Comparison of ENCODE assay signal across 8 cellular contexts in genomic region chr7:10939237-10939910, GRCh38. TPM values are rescaled to one million over a fixed set of nuclear protein-coding genes. Genes with fewer than 3 reads are reported as not detected.
DNase-seq lines count a peak whose midpoint lies in the region; ATAC-seq and TF ChIP-seq lines count a peak whose summit lies in the region.

No MANE protein-coding gene starts in this region.

- 0 to 1% (median 0%) methylated on average over 18 of the region's 18 CpGs for WGBS in adrenal gland, 4 donors
- 0% methylated on average over 18 of the region's 18 CpGs for WGBS in testis, 2 donors

- TF ChIP-seq POLR2A in adrenal gland (IDR thresholded peaks at IDR 0.05) (no peak), testis (IDR thresholded peaks at IDR 0.05) (no peak)

- ATAC-seq in GM19438 (IDR thresholded peaks at IDR 0.05; ENCODE audit: low read depth, unreplicated experiment), result peak; percentile 8
- ATAC-seq in HG03457 (IDR thresholded peaks at IDR 0.05; ENCODE audit: unreplicated experiment), result peak; percentile 4

- H3K27ac ChIP-seq in C4-2B, result peak overlapping the region; percentile 98
- H3K27ac ChIP-seq in adrenal gland, result peak overlapping the region; percentile 80 to 98 (median 90)
- peak overlapping the region; percentile 94 for H3K27ac ChIP-seq in iPS-20b (ENCODE audit: low read length)
- H3K27ac ChIP-seq in testis, result peak overlapping the region; percentile 91 to 95

- no peaks in the 10 kb centered on the region for H3K27me3 ChIP-seq in adrenal gland
- no peaks in the 10 kb centered on the region for H3K27me3 ChIP-seq in iPS-20b (ENCODE audit: insufficient read depth, low read length)
- no peaks in the 10 kb centered on the region for H3K27me3 ChIP-seq in testis

- H3K4me3 ChIP-seq in adrenal gland, result peak overlapping the region; percentile 31 to 78 (median 51)
- H3K4me3 ChIP-seq in iPS-20b (ENCODE audit: low read length), result peak overlapping the region; percentile 93
- peak overlapping the region; percentile 79 to 85 for H3K4me3 ChIP-seq in testis

- peak overlapping the region; percentile 96 for H3K9ac ChIP-seq in iPS-20b (ENCODE audit: low read depth, low read length)

- H3K9me3 ChIP-seq in adrenal gland (replicated peaks in 1 of 3) (no peaks in the 10 kb centered on the region), iPS-20b (ENCODE audit: insufficient read depth, low read depth, low read length) (no peaks in the 10 kb centered on the region), testis (no peaks in the 10 kb centered on the region)

- DNase-seq in adrenal gland (no peak), testis (no peak), COLO668 (lab: John Stamatoyannopoulos, UW; ENCODE audit: unreplicated experiment) (no peak)
- DNase-seq in effector CD8-positive, alpha-beta T cell (lab: John Stamatoyannopoulos, UW), result no peak

- TF ChIP-seq CTCF in C4-2B (conservative IDR thresholded peaks at IDR 0.05) (no peak), adrenal gland (IDR thresholded peaks at IDR 0.05) (no peak), testis (IDR thresholded peaks at IDR 0.05) (no peak)

- intact Hi-C loops in adrenal gland (cut with DNase I) (no loop called here), testis (cut with DNase I; ENCODE audit: low total_unique reads) (no loop called here)

- H3K4me1 ChIP-seq in adrenal gland (replicated peaks in 1 of 2) (peaks cover 16 to 47% of the 10 kb centered on the region in 2 donors), iPS-20b (ENCODE audit: insufficient read depth, low read length) (peaks cover 7% of the 10 kb centered on the region; the same call in 1 of the 2 replicates), testis (peaks cover 26% of the 10 kb centered on the region)

- peaks cover 0 to 23% of the 10 kb centered on the region in 2 donors for H3K36me3 ChIP-seq in adrenal gland (replicated peaks in 1 of 2)
- peaks cover 44% of the 10 kb centered on the region for H3K36me3 ChIP-seq in iPS-20b (ENCODE audit: insufficient read depth, low read depth, low read length)
- no peaks in the 10 kb centered on the region for H3K36me3 ChIP-seq in testis (ENCODE audit: low read depth, missing control alignments)

RNA-seq across cellular contexts. Expression of gene PHF14, which starts 34.3 kb away (rescaled TPM):
- total RNA-seq in adrenal gland (10 to 100 TPM in 7 of 8 donors, 1 to 10 TPM in 1; 8.0 to 40.3 (median 29.2) TPM), testis (10 to 100 TPM; 48.3 to 55.7 TPM)
- polyA plus RNA-seq in adrenal gland (10 to 100 TPM; 24.3 to 54.5 (median 29.5) TPM), testis (ENCODE audit: insufficient read depth, low read depth, low replicate concordance) (11.2 TPM)
